14 cellular contexts compared by ENCODE assay signal in the genomic region with DNA sequence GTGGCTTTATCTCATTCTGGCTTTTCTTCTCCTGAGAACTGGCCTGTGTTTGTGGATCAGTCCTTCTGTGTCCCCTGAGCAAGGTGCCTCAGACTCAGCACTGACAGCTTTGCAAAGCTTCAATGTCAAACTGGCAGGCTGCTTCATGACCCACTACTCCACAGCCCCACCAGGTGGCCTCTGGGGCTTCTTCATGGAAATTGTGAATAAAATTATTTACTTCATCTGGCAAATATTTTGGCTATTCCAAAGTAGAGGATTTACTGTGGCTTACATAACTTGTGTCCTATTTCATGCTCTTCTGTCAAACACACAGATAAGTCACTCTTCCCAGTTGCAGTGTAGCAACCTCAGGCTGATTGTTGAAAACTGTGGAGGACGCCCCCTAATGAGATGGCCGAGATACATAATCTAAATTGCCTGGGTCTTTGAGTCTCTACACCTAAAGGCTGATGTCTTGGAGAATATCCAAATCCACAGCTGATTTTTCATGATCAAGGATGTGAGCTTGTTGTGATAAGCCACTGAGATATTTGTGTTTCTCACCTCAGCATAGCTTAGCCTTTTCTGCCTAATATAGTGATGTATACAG.
A peak's percentile ranks its signal among the peaks of the same experiment; 100 is the strongest.
DNase-seq lines count a peak whose midpoint lies in the region; ATAC-seq and TF ChIP-seq lines count a peak whose summit lies in the region.
"Had no signal": no experiment of that assay in that cellular context is flagged by ENCODE, and none has a peak within 500 bp of the region (broad histone marks: within the 10 kb centered on the region; RNA-seq: fewer than 3 reads in every experiment).

No MANE protein-coding gene starts in this region.

- H3K4me1 Mint-ChIP-seq in mesothelial cell of epicardium (peaks cover 6% of the 10 kb centered on the region), T-helper 17 cell (no peaks in the 10 kb centered on the region)
- H3K4me1 Mint-ChIP-seq: activated CD4-positive, alpha-beta T cell treated with anti-CD3 and anti-CD28 coated beads, Interleukin-2, amount 10 ng/mL, durations not matched to agents 24 days and 14 days had no signal

- H3K27ac Mint-ChIP-seq in mesothelial cell of epicardium (peak overlapping the region; percentile 60), T-helper 17 cell (no peak overlapping the region)
- H3K27ac Mint-ChIP-seq: activated CD4-positive, alpha-beta T cell treated with anti-CD3 and anti-CD28 coated beads, Interleukin-2, amount 10 ng/mL, durations not matched to agents 24 days and 14 days had no signal

- H3K9me3 ChIP-seq in T-helper 17 cell (ENCODE audit: control insufficient read depth, low read length, poor library complexity, severe bottlenecking), result no peaks in the 10 kb centered on the region
- H3K9me3 ChIP-seq: SJSA1 had no signal

- H3K27me3 Mint-ChIP-seq in mesothelial cell of epicardium (ENCODE audit: low read depth) (no peaks in the 10 kb centered on the region), T-helper 17 cell (no peaks in the 10 kb centered on the region)
- H3K27me3 Mint-ChIP-seq: activated CD4-positive, alpha-beta T cell treated with anti-CD3 and anti-CD28 coated beads, Interleukin-2, amount 10 ng/mL, durations not matched to agents 24 days and 14 days had no signal

- H3K36me3 Mint-ChIP-seq in mesothelial cell of epicardium (peaks cover 6% of the 10 kb centered on the region), T-helper 17 cell (ENCODE audit: low read depth) (peaks cover 2% of the 10 kb centered on the region)

- H3K4me3 ChIP-seq in choroid plexus epithelial cell (ENCODE audit: low read depth, low read length), result no peak overlapping the region
- H3K4me3 ChIP-seq: SJSA1 had no signal

- ATAC-seq in GM18909 (IDR thresholded peaks at IDR 0.05; ENCODE audit: poor library complexity, unreplicated experiment), result peak; percentile 54
- no peak for ATAC-seq in HG02973 (IDR thresholded peaks at IDR 0.05; ENCODE audit: unreplicated experiment)
- ATAC-seq in T-helper 17 cell, result no peak

- DNase-seq in NCI-H1694 (lab: John Stamatoyannopoulos, UW) (peak; percentile 45), choroid plexus epithelial cell (ENCODE audit: low read depth) (peak; percentile 35), mesothelial cell of epicardium (ENCODE audit: low spot score in 2 of 2, unreplicated experiment in 2 of 2) (no peak), T-helper 17 cell (no peak), H4 (ENCODE audit: low spot score) (no peak)
- DNase-seq in stimulated activated CD8-positive, alpha-beta memory T cell treated with anti-CD3 and anti-CD28 coated beads, Interleukin-4, amount 100 ng/mL, for 48 hours, result no peak
- DNase-seq: activated CD4-positive, alpha-beta T cell treated with anti-CD3 and anti-CD28 coated beads, Interleukin-2, amount 10 ng/mL, durations not matched to agents 24 days and 14 days; activated gamma-delta T cell treated with Interleukin-2 at 50 U/mL for 16 hours; cortex of kidney; DMS153; small intestine had no signal

- peaks cover 36% of the 10 kb centered on the region for H3K9me3 Mint-ChIP-seq in mesothelial cell of epicardium

- H3K4me3 Mint-ChIP-seq in mesothelial cell of epicardium (no peak overlapping the region), T-helper 17 cell (no peak overlapping the region)
- H3K4me3 Mint-ChIP-seq: activated CD4-positive, alpha-beta T cell treated with anti-CD3 and anti-CD28 coated beads, Interleukin-2, amount 10 ng/mL, durations not matched to agents 24 days and 14 days had no signal

- peak; percentile 60 for TF ChIP-seq CTCF in choroid plexus epithelial cell (conservative IDR thresholded peaks at IDR 0.05; ENCODE audit: low read depth, low read length)
- TF ChIP-seq CTCF in mesothelial cell of epicardium (IDR thresholded peaks at IDR 0.05; ENCODE audit: unreplicated experiment), result no peak

Comparison
In these comparisons a context has a peak if more than half of its experiments do, and no peak if none do; other contexts are left out.
1. DNase-seq: peak in NCI-H1694 (single experiment) and choroid plexus epithelial cell (single experiment); none in mesothelial cell of epicardium (0 of 2), stimulated activated CD8-positive, alpha-beta memory T cell treated with anti-CD3 and anti-CD28 coated beads, Interleukin-4, amount 100 ng/mL, for 48 hours (single experiment), T-helper 17 cell (0 of 3) and H4 (single experiment).